ENCODE assay signal across 30 cellular contexts in the genomic region with DNA sequence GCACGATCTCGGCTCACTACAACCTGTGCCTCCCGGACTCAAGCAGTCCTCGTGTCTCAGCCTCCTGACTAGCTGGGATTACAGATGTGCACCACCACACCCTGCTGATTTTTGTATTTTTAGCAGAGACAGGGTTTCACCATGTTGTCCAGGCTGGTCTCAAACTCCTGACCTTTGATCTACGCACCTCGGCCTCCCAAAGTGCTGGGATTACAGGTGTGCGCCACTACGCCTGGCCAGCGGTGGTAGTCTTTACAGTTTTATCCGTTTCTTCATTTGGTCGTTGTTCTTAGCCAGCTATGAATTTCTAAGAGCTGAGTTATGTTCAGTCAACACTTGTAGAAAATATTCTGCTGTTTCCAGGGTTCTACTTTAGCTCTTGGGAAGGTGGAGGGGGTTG. TPM values are rescaled to one million over a fixed set of nuclear protein-coding genes. Genes with fewer than 3 reads are reported as not detected.
"Had no signal": no experiment of that assay in that cellular context is flagged by ENCODE, and none has a peak within 500 bp of the region (broad histone marks: within the 10 kb centered on the region; RNA-seq: fewer than 3 reads in every experiment).

No MANE protein-coding gene starts in this region.

- H3K27me3 Mint-ChIP-seq: naive B cell; stimulated activated naive CD8-positive, alpha-beta T cell treated with anti-CD3 and anti-CD28 coated beads, Interleukin-15, Interleukin-2, amounts not matched to agents 100 ng/mL and 50 ng/mL, for 24 hours; type B pancreatic cell had no signal

- H3K9me3 ChIP-seq: left lung, lower lobe of right lung, pancreas, prostate gland, sigmoid colon, spleen, tibial nerve, uterus had no signal

- H3K27ac ChIP-seq: left lung, lower lobe of right lung, pancreas, prostate gland, sigmoid colon, spleen, tibial nerve, uterus had no signal

- H3K36me3 ChIP-seq: prostate gland, uterus had no signal

- H3K4me3 ChIP-seq: left lung, lower lobe of right lung, pancreas, prostate gland, sigmoid colon, spleen, tibial nerve, uterus had no signal

- ATAC-seq: left colon; left lung; lower lobe of right lung; natural killer cell; pancreas; right cardiac atrium; stimulated activated effector memory CD8-positive, alpha-beta T cell treated with anti-CD3 and anti-CD28 coated beads, Interleukin-12 subunit alpha, Interleukin-12 subunit beta, amount 100 ng/mL, for 72 hours had no signal

- H3K4me1 ChIP-seq: left lung, lower lobe of right lung, pancreas, prostate gland, sigmoid colon, spleen, uterus had no signal

- H3K27me3 ChIP-seq: left lung, pancreas, sigmoid colon, spleen, tibial nerve, uterus had no signal

- H3K4me3 Mint-ChIP-seq: immature natural killer cell; mesothelial cell of epicardium; naive B cell; natural killer cell; stimulated activated effector memory CD8-positive, alpha-beta T cell treated with anti-CD3 and anti-CD28 coated beads, Interleukin-12 subunit alpha, Interleukin-12 subunit beta, amount 100 ng/mL, for 72 hours; stimulated activated naive CD8-positive, alpha-beta T cell treated with anti-CD3 and anti-CD28 coated beads, Interleukin-15, Interleukin-2, amounts not matched to agents 100 ng/mL and 50 ng/mL, for 24 hours; type B pancreatic cell had no signal

- DNase-seq: hypothalamus; immature natural killer cell; kidney; left colon; left lung; lower lobe of right lung; mesendoderm; naive B cell; natural killer cell; pancreas; posterior cingulate gyrus; retina; right cardiac atrium; sigmoid colon; small intestine; spleen; stimulated activated CD4-positive, alpha-beta T cell treated with anti-CD3 and anti-CD28 coated beads, Interleukin-4, amount 100 ng/mL, for 24 hours; stimulated activated naive CD4-positive, alpha-beta T cell; uterus had no signal

- FAIRE-seq: islet of Langerhans, kidney, pancreas, small intestine had no signal

- H3K4me1 Mint-ChIP-seq: immature natural killer cell; mesothelial cell of epicardium; natural killer cell; stimulated activated effector memory CD8-positive, alpha-beta T cell treated with anti-CD3 and anti-CD28 coated beads, Interleukin-12 subunit alpha, Interleukin-12 subunit beta, amount 100 ng/mL, for 72 hours had no signal

- H3K27ac Mint-ChIP-seq: immature natural killer cell; mesothelial cell of epicardium; naive B cell; stimulated activated effector memory CD8-positive, alpha-beta T cell treated with anti-CD3 and anti-CD28 coated beads, Interleukin-12 subunit alpha, Interleukin-12 subunit beta, amount 100 ng/mL, for 72 hours; stimulated activated naive CD8-positive, alpha-beta T cell treated with anti-CD3 and anti-CD28 coated beads, Interleukin-15, Interleukin-2, amounts not matched to agents 100 ng/mL and 50 ng/mL, for 24 hours; type B pancreatic cell had no signal

- H3K9me3 Mint-ChIP-seq: immature natural killer cell; mesothelial cell of epicardium; naive B cell; natural killer cell; stimulated activated effector memory CD8-positive, alpha-beta T cell treated with anti-CD3 and anti-CD28 coated beads, Interleukin-12 subunit alpha, Interleukin-12 subunit beta, amount 100 ng/mL, for 72 hours; stimulated activated naive CD8-positive, alpha-beta T cell treated with anti-CD3 and anti-CD28 coated beads, Interleukin-15, Interleukin-2, amounts not matched to agents 100 ng/mL and 50 ng/mL, for 24 hours; type B pancreatic cell had no signal

RNA-seq across cellular contexts. Expression of gene AKNAD1, which starts 53.3 kb away (rescaled TPM):
- total RNA-seq: kidney, left colon, left lung, liver, mesothelial cell of epicardium, mononuclear cell, natural killer cell, pancreas, right cardiac atrium, spleen, ureter had no signal
- polyA plus RNA-seq: immature natural killer cell, liver, neural cell, right cardiac atrium had no signal
